In the genomic region with DNA sequence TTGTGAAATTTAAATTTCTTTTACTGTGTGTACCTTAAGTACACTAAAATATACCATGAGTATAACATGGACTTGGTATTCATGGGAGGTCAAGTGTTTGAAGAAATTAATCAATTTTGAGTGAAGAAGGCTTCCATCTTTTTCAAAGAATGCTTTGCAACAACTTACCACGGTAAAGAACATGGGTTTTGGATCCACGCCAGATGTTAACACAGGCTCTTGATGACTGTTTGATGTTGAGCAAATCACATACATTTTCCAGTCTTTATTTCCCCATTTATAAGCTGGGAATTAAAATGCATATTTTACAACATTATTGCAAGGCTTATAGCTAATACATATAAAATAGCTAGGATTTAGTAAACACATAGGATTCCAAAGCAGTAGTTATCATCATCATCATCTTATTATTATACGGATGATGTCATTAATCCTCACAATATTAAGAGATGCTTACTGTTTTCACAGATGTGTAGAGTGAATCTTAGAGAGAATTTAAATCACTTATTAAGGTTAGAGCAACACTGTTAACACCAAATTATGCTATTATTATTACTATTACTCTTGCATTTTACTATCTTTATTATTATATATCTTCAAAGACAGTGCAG, we compare ENCODE assay signal across 12 cellular contexts.
"Had no signal": no experiment of that assay in that cellular context is flagged by ENCODE, and none has a peak within 500 bp of the region (broad histone marks: within the 10 kb centered on the region; RNA-seq: fewer than 3 reads in every experiment).

No MANE protein-coding gene starts in this region.

- ATAC-seq: gastroesophageal sphincter; left ventricle myocardium superior; right cardiac atrium; stimulated activated memory B cell treated with anti-CD40 and anti-IgM and Interleukin-4, amounts not matched to agents 10 μg/mL and 1 μg/mL and 100 μg/mL, for 72 hours; WTC11 had no signal

- DNase-seq: activated CD4-positive, alpha-beta T cell treated with anti-CD3 and anti-CD28 coated beads for 48 hours; activated naive CD4-positive, alpha-beta T cell; colonic mucosa; effector CD4-positive, alpha-beta T cell; left ventricle myocardium superior; right cardiac atrium; spleen; stimulated activated CD4-positive, alpha-beta T cell treated with anti-CD3 and anti-CD28 coated beads, Interleukin-1b, Interleukin-23, amount 100 ng/mL, for 48 hours; tibial artery had no signal
